24 cellular contexts compared by ENCODE assay signal in genomic region chr1:27409669-27410068, GRCh38. TPM values are rescaled to one million over a fixed set of nuclear protein-coding genes. Genes with fewer than 3 reads are reported as not detected.
"Had no signal": no experiment of that assay in that cellular context is flagged by ENCODE, and none has a peak within 500 bp of the region (broad histone marks: within the 10 kb centered on the region; RNA-seq: fewer than 3 reads in every experiment).

No MANE protein-coding gene starts in this region.

- H3K27me3 ChIP-seq: SJSA1 had no signal

- H3K4me3 ChIP-seq: SJSA1, SK-N-MC had no signal

- H3K4me3 Mint-ChIP-seq: IgD-negative memory B cell had no signal

- DNase-seq: KBM-7, MV-4-11, NCI-H1048, NCI-H1105, NCI-H1417, NCI-H1436 treated with DMSO at 0.1 percent for 48 hours, NCI-H1694, NCI-H187 treated with DMSO at 0.1 percent for 48 hours, NCI-H2029 treated with DMSO at 0.1 percent for 48 hours, NCI-H2171 treated with DMSO at 0.1 percent for 48 hours, NCI-H345, NCI-H524 treated with DMSO at 0.1 percent for 48 hours, NCI-H69, NCI-H774, Right ventricle myocardium superior, RPMI8226, SIG-M5 had no signal

- H3K9me3 Mint-ChIP-seq: IgD-negative memory B cell had no signal

- H3K9me3 ChIP-seq: SJSA1 had no signal

- H3K27ac ChIP-seq: HL-60, SJSA1, SK-N-MC had no signal

- H3K4me1 ChIP-seq: SJSA1 had no signal

- H3K27me3 Mint-ChIP-seq: IgD-negative memory B cell had no signal

RNA-seq across cellular contexts. Expression of gene CD164L2, which starts 26.5 kb away (rescaled TPM):
- total RNA-seq: LHCN-M2, NCI-H460, Right ventricle myocardium superior, SJSA1 had no signal
- polyA plus RNA-seq: IgD-negative memory B cell had no signal

RNA-seq across cellular contexts. Expression of gene FCN3, which starts 35.0 kb away (rescaled TPM):
- total RNA-seq: LHCN-M2, MCF 10A, NCI-H460, SJSA1 had no signal
- polyA plus RNA-seq: IgD-negative memory B cell had no signal
